In the genomic region with DNA sequence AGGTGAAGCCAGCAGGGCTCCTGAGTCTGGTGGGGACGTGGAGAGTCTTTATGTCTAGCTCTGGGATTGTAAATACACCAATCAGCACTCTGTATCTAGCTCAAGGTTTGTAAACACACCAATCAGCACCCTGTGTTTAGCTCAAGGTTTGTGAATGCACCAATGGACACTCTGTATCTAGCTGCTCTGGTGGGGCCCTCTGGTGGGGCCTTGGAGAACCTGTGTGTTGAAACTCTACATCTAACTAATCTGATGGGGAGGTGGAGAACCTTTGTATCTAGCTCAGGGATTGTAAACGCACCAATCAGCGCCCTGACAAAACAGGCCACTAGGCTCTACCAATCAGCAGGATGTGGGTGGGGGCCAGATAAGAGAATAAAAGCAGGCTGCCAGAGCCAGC, we compare ENCODE assay signal across 8 cellular contexts.
DNase-seq lines count a peak whose midpoint lies in the region; ATAC-seq and TF ChIP-seq lines count a peak whose summit lies in the region.
"Not testable (repeated sequence)": the region's sequence is repeated elsewhere in the genome, so short reads cannot be mapped to it uniquely, and the experiment has no call there.

No MANE protein-coding gene starts in this region.

- in situ Hi-C loops in Panc1 (cut with HindIII; ENCODE audit: low pct_unique_long_range_greater_than_20kb, low sequenced_read_pairs): not testable (repeated sequence)

- not testable (repeated sequence) for H3K36me3 ChIP-seq in Panc1 (ENCODE audit: control insufficient read depth, insufficient read depth, low read length)

- not testable (repeated sequence) for H3K27me3 Mint-ChIP-seq in H9 (ENCODE audit: low read depth); activated CD4-positive, alpha-beta T cell treated with anti-CD3 and anti-CD28 coated beads for 36 hours; activated T-cell treated with anti-CD3 and anti-CD28 coated beads, Interleukin-2, amount 50 U/mL, for 4 hours (ENCODE audit: low read depth); activated naive CD8-positive, alpha-beta T cell
- H3K27me3 Mint-ChIP-seq in immature natural killer cell (ENCODE audit: low read depth in 3 of 3): peaks cover 5 to 26% (median 20%) of the 10 kb centered on the region in 3 donors

- H3K56ac ChIP-seq in H9 (ENCODE audit: insufficient read length, low read depth, low read length): not testable (repeated sequence)

- not testable (repeated sequence) for H3K23me2 ChIP-seq in H9 (ENCODE audit: insufficient read length, low read depth, low read length, poor library complexity, severe bottlenecking)

- not testable (repeated sequence) for H3K18ac ChIP-seq in H9 (ENCODE audit: insufficient read length, low read depth, low read length)

- peak overlapping the region in 1 of 3 experiments; percentile 52; a peak in 1 of 7 replicates for H3K27ac Mint-ChIP-seq in H9
- H3K27ac Mint-ChIP-seq in activated CD4-positive, alpha-beta T cell treated with anti-CD3 and anti-CD28 coated beads for 36 hours: peak overlapping the region; percentile 70
- peak overlapping the region; percentile 51 for H3K27ac Mint-ChIP-seq in activated naive CD8-positive, alpha-beta T cell
- peak overlapping the region; percentile 84 to 99 (median 93) for H3K27ac Mint-ChIP-seq in immature natural killer cell

- not testable (repeated sequence) for H3K4me1 ChIP-seq in H9 (ENCODE audit: insufficient read depth, low read length); Panc1 (ENCODE audit: control insufficient read depth, insufficient read depth, low read length)

- ATAC-seq in Panc1; activated CD4-positive, alpha-beta T cell treated with anti-CD3 and anti-CD28 coated beads for 36 hours; activated T-cell treated with anti-CD3 and anti-CD28 coated beads, Interleukin-2, amount 50 U/mL, for 4 hours: not testable (repeated sequence)

- H4K8ac ChIP-seq in H9 (replicated peaks; ENCODE audit: insufficient read length, low read depth, low read length): not testable (repeated sequence)

- not testable (repeated sequence) for H3K27me3 ChIP-seq in H9 (ENCODE audit: insufficient read depth, low read length); Panc1 (ENCODE audit: control insufficient read depth, insufficient read depth, low read length)

- H4K91ac ChIP-seq in H9 (ENCODE audit: insufficient read length, low read depth, low read length): not testable (repeated sequence)

- not testable (repeated sequence) for H3K4me2 ChIP-seq in H9 (ENCODE audit: insufficient read depth, insufficient read length, low read length)

- not testable (repeated sequence) for H3K27ac ChIP-seq in C4-2B; H9 (ENCODE audit: insufficient read length, low read depth, low read length); Panc1 (ENCODE audit: low read length)

- not testable (repeated sequence) for H3K23ac ChIP-seq in H9 (ENCODE audit: insufficient read length, low read depth, low read length)

- DNase-seq in H9; Panc1 (ENCODE audit: low read depth, low spot score); immature natural killer cell: not testable (repeated sequence)
- DNase-seq in activated CD4-positive, alpha-beta T cell treated with anti-CD3 and anti-CD28 coated beads for 36 hours: peak; percentile 58
- DNase-seq in activated T-cell treated with anti-CD3 and anti-CD28 coated beads, Interleukin-2, amount 50 U/mL, for 4 hours: peak; percentile 16
- DNase-seq in stimulated activated CD4-positive, alpha-beta T cell treated with anti-CD3 and anti-CD28 coated beads, Interleukin-4, amount 100 ng/mL, for 4 hours: peak; percentile 17 to 39

- not testable (repeated sequence) for H2BK20ac ChIP-seq in H9 (ENCODE audit: low read depth, low read length, poor library complexity, severe bottlenecking)

- not testable (repeated sequence) for H3K14ac ChIP-seq in H9 (ENCODE audit: insufficient read depth, low read length)

- POLR2A ChIA-PET in Panc1 (lab: Charles Lee); activated CD4-positive, alpha-beta T cell treated with anti-CD3 and anti-CD28 coated beads for 36 hours (lab: Charles Lee): not testable (repeated sequence)

- H2BK12ac ChIP-seq in H9 (ENCODE audit: insufficient read length, low read depth, low read length): not testable (repeated sequence)

- not testable (repeated sequence) for H3K9me3 ChIP-seq in H9 (ENCODE audit: control insufficient read depth, low read depth, low read length); Panc1 (ENCODE audit: control insufficient read depth, insufficient read depth, low read depth, low read length)

- not testable (repeated sequence) for H3K9ac ChIP-seq in H9 (ENCODE audit: extremely low read depth, insufficient read length, low read length)

- intact Hi-C loops in Panc1 (cut with micrococcal nuclease; ENCODE audit: unreplicated experiment): loop anchor here (5.0 kb wide), 1 partner anchor 857 kb away; no protein-coding TSS in a partner anchor
- intact Hi-C loops in activated CD4-positive, alpha-beta T cell treated with anti-CD3 and anti-CD28 coated beads for 36 hours (cut with DNase I, micrococcal nuclease): loop anchor here in 1 of 2 experiments (5.0 kb wide), 1 partner anchor 37 kb away; no protein-coding TSS in a partner anchor

- no CpG with 5 or more reads among the region's 3 CpGs for WGBS in H9 (ENCODE audit: extremely low coverage, insufficient read length, low lambda C conversion rate)

- not testable (repeated sequence) for H2BK15ac ChIP-seq in H9 (ENCODE audit: low read depth, low read length)

- peak; percentile 10; the same call in 1 of the 2 replicates for TF ChIP-seq CTCF in C4-2B (conservative IDR thresholded peaks at IDR 0.05)
- peak; percentile 24; the same call in 1 of the 3 replicates for TF ChIP-seq CTCF in H9 (conservative IDR thresholded peaks at IDR 0.05)
- TF ChIP-seq CTCF in Panc1 (IDR thresholded peaks at IDR 0.05): peak; percentile 8; the same call in 1 of the 2 replicates

- H3K4me1 Mint-ChIP-seq in H9: peaks cover 4 to 10% of the 10 kb centered on the region in 2 experiments; a peak in 2 of 4 replicates
- H3K4me1 Mint-ChIP-seq in activated CD4-positive, alpha-beta T cell treated with anti-CD3 and anti-CD28 coated beads for 36 hours: peaks cover 74% of the 10 kb centered on the region
- peaks cover 63% of the 10 kb centered on the region for H3K4me1 Mint-ChIP-seq in activated T-cell treated with anti-CD3 and anti-CD28 coated beads, Interleukin-2, amount 50 U/mL, for 4 hours (ENCODE audit: low read depth)
- H3K4me1 Mint-ChIP-seq in activated naive CD8-positive, alpha-beta T cell (ENCODE audit: low read depth): peaks cover 69% of the 10 kb centered on the region
- peaks cover 78 to 95% of the 10 kb centered on the region in 2 donors for H3K4me1 Mint-ChIP-seq in immature natural killer cell

- H4K5ac ChIP-seq in H9 (ENCODE audit: insufficient read length, low read depth, low read length): not testable (repeated sequence)

- not testable (repeated sequence) for BruUV-seq in Panc1 (replicated peaks; lab: Mats Ljungman, UMichigan)

- H3K36me3 Mint-ChIP-seq in H9 (ENCODE audit: insufficient read depth in 1 of 3, low read depth in 3 of 3); activated CD4-positive, alpha-beta T cell treated with anti-CD3 and anti-CD28 coated beads for 36 hours (ENCODE audit: low read depth); activated T-cell treated with anti-CD3 and anti-CD28 coated beads, Interleukin-2, amount 50 U/mL, for 4 hours (ENCODE audit: insufficient read depth); activated naive CD8-positive, alpha-beta T cell; immature natural killer cell: not testable (repeated sequence)

- H2AFZ ChIP-seq in H9 (ENCODE audit: low read length): not testable (repeated sequence)

- not testable (repeated sequence) for H3K79me1 ChIP-seq in H9 (ENCODE audit: insufficient read depth, low read depth, low read length, poor library complexity, severe bottlenecking)

- not testable (repeated sequence) for H3K9me3 Mint-ChIP-seq in H9; activated CD4-positive, alpha-beta T cell treated with anti-CD3 and anti-CD28 coated beads for 36 hours (ENCODE audit: low read depth); activated T-cell treated with anti-CD3 and anti-CD28 coated beads, Interleukin-2, amount 50 U/mL, for 4 hours; activated naive CD8-positive, alpha-beta T cell (ENCODE audit: low read depth); immature natural killer cell

- H2BK5ac ChIP-seq in H9 (ENCODE audit: insufficient read length, low read length): not testable (repeated sequence)

- not testable (repeated sequence) for H3T11ph ChIP-seq in H9 (ENCODE audit: low read length)

- H3K79me2 ChIP-seq in H9 (ENCODE audit: insufficient read depth, low read length): not testable (repeated sequence)

- not testable (repeated sequence) for H3K4me3 ChIP-seq in Panc1 (ENCODE audit: low read depth in 2 of 2, low read length in 2 of 2)

- H3K4ac ChIP-seq in H9 (ENCODE audit: low read depth, low read length): not testable (repeated sequence)

- H4K20me1 ChIP-seq in H9 (ENCODE audit: control insufficient read depth, insufficient read depth, insufficient read length): not testable (repeated sequence)

- not testable (repeated sequence) for H2AK5ac ChIP-seq in H9 (ENCODE audit: insufficient read length, low read length)

- not testable (repeated sequence) for H2BK120ac ChIP-seq in H9 (ENCODE audit: low read depth, low read length, poor library complexity, severe bottlenecking)

- CTCF ChIA-PET in Panc1 (lab: Charles Lee): not testable (repeated sequence)
- CTCF ChIA-PET in activated CD4-positive, alpha-beta T cell treated with anti-CD3 and anti-CD28 coated beads for 36 hours (lab: Charles Lee): interaction anchor here (1.3 to 1.4 kb wide), 2 partner anchors 55 to 106 kb away, joined by 3 to 4 read pairs; no protein-coding TSS in a partner anchor

- H3K4me3 Mint-ChIP-seq in H9; activated CD4-positive, alpha-beta T cell treated with anti-CD3 and anti-CD28 coated beads for 36 hours; activated T-cell treated with anti-CD3 and anti-CD28 coated beads, Interleukin-2, amount 50 U/mL, for 4 hours; activated naive CD8-positive, alpha-beta T cell: not testable (repeated sequence)
- peak overlapping the region in 4 of 5 donors; percentile 34 to 89 (median 62) for H3K4me3 Mint-ChIP-seq in immature natural killer cell
